ENCODE assay signal across 19 cellular contexts in genomic region chr4:158930573-158930972, GRCh38.
A peak's percentile ranks its signal among the peaks of the same experiment; 100 is the strongest.
DNase-seq lines count a peak whose midpoint lies in the region; ATAC-seq, FAIRE-seq and TF ChIP-seq lines count a peak whose summit lies in the region.
"Had no signal": no experiment of that assay in that cellular context is flagged by ENCODE, and none has a peak within 500 bp of the region (broad histone marks: within the 10 kb centered on the region; RNA-seq: fewer than 3 reads in every experiment).

No MANE protein-coding gene starts in this region.

- DNase-seq in ELR (ENCODE audit: low read depth) (peak; percentile 25), IMR-90 (no peak), astrocyte (ENCODE audit: low read depth) (no peak), mesenchymal stem cell (peak; percentile 18), vagina (ENCODE audit: extremely low spot score in 2 of 2) (no peak), NCI-H2171 (lab: John Stamatoyannopoulos, UW) (no peak), HepG2 (ENCODE audit: low spot score) (no peak)
- DNase-seq: activated effector memory CD4-positive, alpha-beta T cell treated with anti-CD3 and anti-CD28 coated beads, Interleukin-2, amount 50 U/mL, for 16 hours; anterior cingulate cortex; Caco-2; effector CD8-positive, alpha-beta T cell; GOT3; NCI-H1417 treated with DMSO at 0.1 percent for 48 hours; NCI-H526 treated with DMSO at 0.1 percent for 48 hours; occipital lobe; right lobe of liver; SJCRH30; stimulated activated naive CD4-positive, alpha-beta T cell; thyroid gland had no signal

- H3K27ac ChIP-seq in IMR-90 (ENCODE audit: insufficient read depth, low read length) (no peak overlapping the region), astrocyte (ENCODE audit: low read depth, low read length) (no peak overlapping the region), mesenchymal stem cell (ENCODE audit: low read length, poor library complexity, severe bottlenecking) (no peak overlapping the region), vagina (no peak overlapping the region), HepG2 (ENCODE audit: extremely low read length, insufficient read depth, low read length) (no peak overlapping the region)
- H3K27ac ChIP-seq: right lobe of liver, SJCRH30, thyroid gland had no signal

- no peak overlapping the region for H4K5ac ChIP-seq in IMR-90 (ENCODE audit: low read depth, low read length)

- H3K56ac ChIP-seq in IMR-90 (ENCODE audit: extremely low read depth, insufficient read depth, low read length), result no peak overlapping the region

- no peak for TF ChIP-seq EP300 in HepG2 (IDR thresholded peaks at IDR 0.05; ENCODE audit: low read depth in 2 of 2, low read length in 2 of 2)
- no peak for TF ChIP-seq EP300 in HepG2 (CRISPR knock-in tag; IDR thresholded peaks at IDR 0.05; ENCODE audit: borderline replicate concordance)

- dilution Hi-C loops in IMR-90 (cut with HindIII; ENCODE audit: low sequenced_read_pairs, unreplicated experiment), result no loop called here

- H3K27me3 ChIP-seq in IMR-90 (ENCODE audit: control insufficient read depth, insufficient read depth, low read length) (no peaks in the 10 kb centered on the region), astrocyte (ENCODE audit: insufficient read depth, low read length) (no peaks in the 10 kb centered on the region), mesenchymal stem cell (ENCODE audit: control insufficient read depth in 1 of 2, insufficient read depth in 1 of 2, low read length in 2 of 2) (no peaks in the 10 kb centered on the region), vagina (no peaks in the 10 kb centered on the region), HepG2 (ENCODE audit: control insufficient read depth in 1 of 2, insufficient read depth in 2 of 2, low read length in 2 of 2) (no peaks in the 10 kb centered on the region)
- H3K27me3 ChIP-seq: right lobe of liver, SJCRH30, thyroid gland had no signal

- H2BK20ac ChIP-seq in IMR-90 (ENCODE audit: low read depth, low read length), result no peak overlapping the region

- no peak for TF ChIP-seq CTCF in IMR-90 (conservative IDR thresholded peaks at IDR 0.05; ENCODE audit: low read depth, low read length)
- no peak for TF ChIP-seq CTCF in astrocyte (IDR thresholded peaks at IDR 0.05; ENCODE audit: insufficient read depth, low read depth, low read length)
- no peak for TF ChIP-seq CTCF in vagina (IDR thresholded peaks at IDR 0.05)
- no peak for TF ChIP-seq CTCF in HepG2 (CRISPR knock-in tag; IDR thresholded peaks at IDR 0.05)

- peaks cover 1% of the 10 kb centered on the region for H3K4me1 Mint-ChIP-seq in astrocyte (ENCODE audit: low read depth, unreplicated experiment)

- H2BK120ac ChIP-seq in IMR-90 (ENCODE audit: low read depth, low read length) (no peak overlapping the region), mesenchymal stem cell (ENCODE audit: low read depth, low read length) (no peak overlapping the region)

- H3K4me3 Mint-ChIP-seq in astrocyte (ENCODE audit: unreplicated experiment), result no peak overlapping the region

- H3K4me3 ChIP-seq in IMR-90 (ENCODE audit: insufficient read depth, low read depth, low read length), result no peak overlapping the region
- H3K4me3 ChIP-seq in astrocyte (ENCODE audit: insufficient read depth, low read depth, low read length), result no peak overlapping the region
- no peak overlapping the region for H3K4me3 ChIP-seq in mesenchymal stem cell (ENCODE audit: insufficient read depth in 1 of 2, low read depth in 1 of 2, low read length in 2 of 2)
- H3K4me3 ChIP-seq in vagina, result no peak overlapping the region
- no peak overlapping the region for H3K4me3 ChIP-seq in HepG2 (replicated peaks in 1 of 3; ENCODE audit: insufficient read depth in 1 of 3, low read depth in 2 of 3, low read length in 3 of 3)
- H3K4me3 ChIP-seq: SJCRH30, thyroid gland had no signal

- peaks cover 6% of the 10 kb centered on the region; the same call in 1 of the 2 replicates for H3K9me3 ChIP-seq in IMR-90 (ENCODE audit: control insufficient read depth, insufficient read depth, low read length)
- H3K9me3 ChIP-seq in astrocyte (ENCODE audit: insufficient read depth, low read depth, low read length), result no peaks in the 10 kb centered on the region
- H3K9me3 ChIP-seq in mesenchymal stem cell (ENCODE audit: control insufficient read depth, low read length), result no peaks in the 10 kb centered on the region
- no peaks in the 10 kb centered on the region for H3K9me3 ChIP-seq in vagina
- H3K9me3 ChIP-seq in HepG2 (ENCODE audit: low read length), result no peaks in the 10 kb centered on the region
- H3K9me3 ChIP-seq: right lobe of liver, SJCRH30, thyroid gland had no signal

- H3K14ac ChIP-seq in IMR-90 (replicated peaks; ENCODE audit: low read depth, low read length) (no peak overlapping the region), mesenchymal stem cell (ENCODE audit: low read length in 2 of 2) (no peak overlapping the region)

- no peak overlapping the region for H2AK9ac ChIP-seq in IMR-90 (replicated peaks; ENCODE audit: low read depth, low read length, poor library complexity)

- in situ Hi-C loops in IMR-90 (cut with MboI; ENCODE audit: low sequenced_read_pairs) (no loop called here), HepG2 (cut with HindIII; ENCODE audit: extremely low pct_ligation_motif_present, low pct_unique_long_range_greater_than_20kb) (no loop called here)

- no TSS peak for BruUV-seq in IMR-90 (replicated peaks; lab: Mats Ljungman, UMichigan)
- BruUV-seq in HepG2 (replicated peaks; lab: Mats Ljungman, UMichigan), result no TSS peak

- no peak overlapping the region for H2BK5ac ChIP-seq in IMR-90 (ENCODE audit: low read depth, low read length, poor library complexity, severe bottlenecking)
- no peak overlapping the region for H2BK5ac ChIP-seq in mesenchymal stem cell (ENCODE audit: low read depth, low read length, poor library complexity, severe bottlenecking)

- peaks cover 3% of the 10 kb centered on the region for H3K9me3 Mint-ChIP-seq in astrocyte (ENCODE audit: unreplicated experiment)

- H4K8ac ChIP-seq in IMR-90 (ENCODE audit: low read depth in 2 of 2, low read length in 2 of 2), result no peak overlapping the region
- H4K8ac ChIP-seq in mesenchymal stem cell (ENCODE audit: low read length), result no peak overlapping the region

- FAIRE-seq in astrocyte (lab: Jason Lieb, UNC), result no peak
- no peak for FAIRE-seq in HepG2 (lab: Jason Lieb, UNC)

- no peak overlapping the region for H2AK5ac ChIP-seq in IMR-90 (ENCODE audit: low read depth, low read length)
- no peak overlapping the region for H2AK5ac ChIP-seq in mesenchymal stem cell (ENCODE audit: low read length, severe bottlenecking)

- H3K4me1 ChIP-seq in IMR-90 (ENCODE audit: control insufficient read depth, insufficient read depth, low read length) (0 out of 2 replicates have a peak, but pooled peaks cover 2% of the 10 kb centered on the region), astrocyte (ENCODE audit: insufficient read depth, low read length) (no peaks in the 10 kb centered on the region), mesenchymal stem cell (ENCODE audit: control insufficient read depth, insufficient read depth, low read depth, low read length) (no peaks in the 10 kb centered on the region), vagina (no peaks in the 10 kb centered on the region), HepG2 (ENCODE audit: insufficient read depth, low read length) (0 out of 2 replicates have a peak, but pooled peaks cover 7% of the 10 kb centered on the region)
- H3K4me1 ChIP-seq: Caco-2, right lobe of liver, SJCRH30, thyroid gland had no signal

- H3K9me1 ChIP-seq in IMR-90 (ENCODE audit: insufficient read depth, low read length), result no peaks in the 10 kb centered on the region

- no peaks in the 10 kb centered on the region for H3K36me3 Mint-ChIP-seq in astrocyte (ENCODE audit: low read depth, unreplicated experiment)

- CTCF ChIA-PET in IMR-90 (lab: Yijun Ruan, JAX) (interaction anchor here (0.6 kb wide), 1 partner anchor 27 kb away, joined by 3 read pairs; no protein-coding TSS in a partner anchor), HepG2 (lab: Yijun Ruan, JAX; ENCODE audit: low intra/inter-chr PET ratio, low total read pairs) (no interaction called here)

- no peaks in the 10 kb centered on the region for H3K79me1 ChIP-seq in IMR-90 (ENCODE audit: low read depth in 1 of 2, low read length in 2 of 2)
- H3K79me1 ChIP-seq in mesenchymal stem cell (replicated peaks; ENCODE audit: low read length, poor library complexity, severe bottlenecking), result no peaks in the 10 kb centered on the region

- no peaks in the 10 kb centered on the region for H3K79me2 ChIP-seq in astrocyte (ENCODE audit: insufficient read depth, low read length)
- H3K79me2 ChIP-seq in HepG2 (ENCODE audit: insufficient read depth, low read length), result no peaks in the 10 kb centered on the region

- H4K91ac ChIP-seq in IMR-90 (ENCODE audit: insufficient read depth, low read depth, low read length), result no peak overlapping the region
- no peak overlapping the region for H4K91ac ChIP-seq in mesenchymal stem cell (ENCODE audit: low read length)

- H3K18ac ChIP-seq in IMR-90 (ENCODE audit: low read depth, low read length) (no peak overlapping the region), mesenchymal stem cell (ENCODE audit: low read depth in 1 of 2, low read length in 2 of 2) (no peak overlapping the region)

- H2BK15ac ChIP-seq in IMR-90 (ENCODE audit: low read depth, low read length), result no peak overlapping the region
- H2BK15ac ChIP-seq in mesenchymal stem cell (ENCODE audit: low read depth, poor library complexity, severe bottlenecking), result no peak overlapping the region

- H3K36me3 ChIP-seq in IMR-90 (ENCODE audit: control insufficient read depth, insufficient read depth, low read length) (no peaks in the 10 kb centered on the region), astrocyte (ENCODE audit: insufficient read depth, low read length) (no peaks in the 10 kb centered on the region), mesenchymal stem cell (ENCODE audit: control insufficient read depth in 1 of 2, insufficient read depth in 2 of 2, low read depth in 1 of 2, low read length in 2 of 2) (no peaks in the 10 kb centered on the region), vagina (no peaks in the 10 kb centered on the region), HepG2 (replicated peaks in 1 of 2; ENCODE audit: control insufficient read depth in 1 of 2, insufficient read depth in 2 of 2, low read length in 2 of 2) (no peaks in the 10 kb centered on the region)
- H3K36me3 ChIP-seq: right lobe of liver, SJCRH30, thyroid gland had no signal

- H4K20me1 ChIP-seq in IMR-90 (ENCODE audit: insufficient read depth, low read length), result no peaks in the 10 kb centered on the region
- H4K20me1 ChIP-seq in astrocyte (ENCODE audit: insufficient read depth, low read length), result no peaks in the 10 kb centered on the region
- no peaks in the 10 kb centered on the region for H4K20me1 ChIP-seq in HepG2 (ENCODE audit: insufficient read depth, low read length)

- TF ChIP-seq RAD21 in IMR-90 (IDR thresholded peaks at IDR 0.05; ENCODE audit: low read length), result no peak
- no peak for TF ChIP-seq RAD21 in HepG2 (CRISPR knock-in tag; IDR thresholded peaks at IDR 0.05)

- POLR2A ChIA-PET in IMR-90 (lab: Charles Lee; ENCODE audit: unreplicated experiment) (no interaction called here), HepG2 (lab: Yijun Ruan, JAX) (no interaction called here)

- H3K27ac Mint-ChIP-seq in astrocyte (ENCODE audit: unreplicated experiment), result peak overlapping the region; percentile 16

- H2AFZ ChIP-seq in IMR-90 (replicated peaks; ENCODE audit: low read length, poor library complexity) (no peak overlapping the region), astrocyte (ENCODE audit: low read depth, low read length) (no peak overlapping the region), mesenchymal stem cell (ENCODE audit: low read depth, low read length) (no peak overlapping the region), HepG2 (ENCODE audit: low read length) (no peak overlapping the region)

- H3K23ac ChIP-seq in IMR-90 (ENCODE audit: low read depth, low read length) (no peak overlapping the region), mesenchymal stem cell (ENCODE audit: low read length in 2 of 2) (no peak overlapping the region)

- no peak for TF ChIP-seq POLR2A in IMR-90 (IDR thresholded peaks at IDR 0.05; ENCODE audit: low read depth, low read length)
- no peak for TF ChIP-seq POLR2A in vagina (IDR thresholded peaks at IDR 0.05)
- TF ChIP-seq POLR2A in HepG2 (IDR thresholded peaks at IDR 0.05; ENCODE audit: insufficient read depth in 1 of 2, low read depth in 2 of 2, low read length in 2 of 2), result no peak

- H2BK12ac ChIP-seq in mesenchymal stem cell (ENCODE audit: low read length in 2 of 2), result no peak overlapping the region

- H3K27me3 Mint-ChIP-seq in astrocyte (ENCODE audit: low read depth, unreplicated experiment), result no peaks in the 10 kb centered on the region

- intact Hi-C loops in IMR-90 (cut with micrococcal nuclease), result loop anchor here (5.0 kb wide), 1 partner anchor 67 kb away; no protein-coding TSS in a partner anchor
- intact Hi-C loops in vagina (cut with DNase I), result no loop called here
- intact Hi-C loops in HepG2 (cut with micrococcal nuclease; ENCODE audit: unreplicated experiment), result no loop called here

- no peak overlapping the region for H3K9ac ChIP-seq in IMR-90 (ENCODE audit: low read depth, low read length)
- no peak overlapping the region for H3K9ac ChIP-seq in astrocyte (ENCODE audit: low read length)
- no peak overlapping the region for H3K9ac ChIP-seq in mesenchymal stem cell (ENCODE audit: low read length)
- H3K9ac ChIP-seq in HepG2 (ENCODE audit: insufficient read depth, low read depth, low read length), result no peak overlapping the region

- H3K4me2 ChIP-seq in IMR-90 (ENCODE audit: low read depth, low read length), result no peak overlapping the region
- no peak overlapping the region for H3K4me2 ChIP-seq in astrocyte (ENCODE audit: low read length)
- no peak overlapping the region for H3K4me2 ChIP-seq in mesenchymal stem cell (ENCODE audit: low read length, poor library complexity, severe bottlenecking)
- H3K4me2 ChIP-seq in HepG2 (ENCODE audit: low read depth, low read length), result no peak overlapping the region

- H3K4ac ChIP-seq in IMR-90 (ENCODE audit: low read depth, low read length), result no peak overlapping the region
- H3K4ac ChIP-seq in mesenchymal stem cell (ENCODE audit: low read depth in 1 of 2, low read length in 2 of 2), result no peak overlapping the region

- peak; percentile 68 for ATAC-seq in IMR-90 (ENCODE audit: low read depth)
- ATAC-seq in HepG2, result no peak

Comparison
In these comparisons a context has a peak if more than half of its experiments do, and no peak if none do; other contexts are left out.
1. DNase-seq: peak in ELR (single experiment) and mesenchymal stem cell (single experiment); none in IMR-90 (single experiment), astrocyte (single experiment), vagina (0 of 2), NCI-H2171 (single experiment) and HepG2 (single experiment).